In genomic region chr17:40122466-40122943, GRCh38 we compare ENCODE assay signal across 8 cellular contexts. TPM values are rescaled to one million over a fixed set of nuclear protein-coding genes. Genes with fewer than 3 reads are reported as not detected.
DNase-seq lines count a peak whose midpoint lies in the region; ATAC-seq and TF ChIP-seq lines count a peak whose summit lies in the region.

No MANE protein-coding gene starts in this region.

- H3K27ac Mint-ChIP-seq in neural crest cell (ENCODE audit: unreplicated experiment), result no peak overlapping the region

- H3K27ac ChIP-seq in WERI-Rb-1, result peak overlapping the region; percentile 99

- H3K36me3 ChIP-seq in WERI-Rb-1, result peaks cover 51% of the 10 kb centered on the region

- H3K4me3 Mint-ChIP-seq in neural crest cell, result no peak overlapping the region

- no peaks in the 10 kb centered on the region for H3K9me3 ChIP-seq in WERI-Rb-1 (ENCODE audit: severe bottlenecking)

- no peaks in the 10 kb centered on the region for H3K27me3 Mint-ChIP-seq in neural crest cell (ENCODE audit: low read depth)

- ATAC-seq in HG03103 (IDR thresholded peaks at IDR 0.05; ENCODE audit: low read depth, unreplicated experiment) (peak; percentile 29), HG02884 (IDR thresholded peaks at IDR 0.05; ENCODE audit: unreplicated experiment) (no peak)

- DNase-seq in activated naive CD4-positive, alpha-beta T cell treated with Interleukin-2 at 50 U/mL for 16 hours, result peak; percentile 32
- no peak for DNase-seq in activated naive CD4-positive, alpha-beta T cell (lab: John Stamatoyannopoulos, UW)
- DNase-seq in WERI-Rb-1 (peak; percentile 63), fibroblast of mammary gland (ENCODE audit: low read depth) (no peak), neural crest cell (ENCODE audit: low read depth, low spot score) (peak; percentile 46), ureter (ENCODE audit: low spot score) (no peak)

- TF ChIP-seq CTCF in WERI-Rb-1 (IDR thresholded peaks at IDR 0.05; ENCODE audit: low read depth, low read length) (no peak), fibroblast of mammary gland (conservative IDR thresholded peaks at IDR 0.05; ENCODE audit: control insufficient read depth, insufficient read depth, low read depth, low read length) (no peak), neural crest cell (conservative IDR thresholded peaks at IDR 0.05) (no peak)

- H3K4me3 ChIP-seq in WERI-Rb-1 (ENCODE audit: low read depth, low read length) (peak overlapping the region; percentile 95), fibroblast of mammary gland (ENCODE audit: control insufficient read depth, low read depth, low read length) (peak overlapping the region; percentile 98)

- no peaks in the 10 kb centered on the region for H3K27me3 ChIP-seq in WERI-Rb-1 (ENCODE audit: insufficient read depth, low read depth, severe bottlenecking)

- peaks cover 10% of the 10 kb centered on the region for H3K36me3 Mint-ChIP-seq in neural crest cell (ENCODE audit: low read depth)

- no peaks in the 10 kb centered on the region for H3K9me3 Mint-ChIP-seq in neural crest cell

- peaks cover 39% of the 10 kb centered on the region for H3K4me1 Mint-ChIP-seq in neural crest cell

RNA-seq across cellular contexts. Expression of gene MSL1, which starts 0.7 kb away (rescaled TPM):
- 147 and 153 TPM in 2 replicates for total RNA-seq in neural crest cell
- total RNA-seq in ureter, result 91.3 TPM

RNA-seq across cellular contexts. Expression of gene CASC3, which starts 17.8 kb away (rescaled TPM):
- total RNA-seq in neural crest cell (130 and 138 TPM in 2 replicates), ureter (121 TPM)

RNA-seq across cellular contexts. Expression of gene NR1D1, which starts 22.1 kb away (rescaled TPM):
- total RNA-seq in neural crest cell, result 2.5 and 2.8 TPM in 2 replicates
- 26.0 TPM for total RNA-seq in ureter

RNA-seq across cellular contexts. Expression of gene RAPGEFL1, which starts 54.8 kb away (rescaled TPM):
- total RNA-seq in neural crest cell, result 23.3 and 24.1 TPM in 2 replicates
- 138 TPM for total RNA-seq in ureter

RNA-seq across cellular contexts. Expression of gene THRA, which starts 59.7 kb away (rescaled TPM):
- total RNA-seq in neural crest cell, result 15.0 and 15.3 TPM in 2 replicates
- 54.7 TPM for total RNA-seq in ureter

Comparison
In these comparisons a context has a peak if more than half of its experiments do, and no peak if none do; other contexts are left out.
1. DNase-seq: peak in activated naive CD4-positive, alpha-beta T cell treated with Interleukin-2 at 50 U/mL for 16 hours (single experiment), WERI-Rb-1 (single experiment) and neural crest cell (single experiment); none in activated naive CD4-positive, alpha-beta T cell (0 of 4), fibroblast of mammary gland (single experiment) and ureter (single experiment).